Comparison of ENCODE assay signal across 9 cellular contexts in the genomic region with DNA sequence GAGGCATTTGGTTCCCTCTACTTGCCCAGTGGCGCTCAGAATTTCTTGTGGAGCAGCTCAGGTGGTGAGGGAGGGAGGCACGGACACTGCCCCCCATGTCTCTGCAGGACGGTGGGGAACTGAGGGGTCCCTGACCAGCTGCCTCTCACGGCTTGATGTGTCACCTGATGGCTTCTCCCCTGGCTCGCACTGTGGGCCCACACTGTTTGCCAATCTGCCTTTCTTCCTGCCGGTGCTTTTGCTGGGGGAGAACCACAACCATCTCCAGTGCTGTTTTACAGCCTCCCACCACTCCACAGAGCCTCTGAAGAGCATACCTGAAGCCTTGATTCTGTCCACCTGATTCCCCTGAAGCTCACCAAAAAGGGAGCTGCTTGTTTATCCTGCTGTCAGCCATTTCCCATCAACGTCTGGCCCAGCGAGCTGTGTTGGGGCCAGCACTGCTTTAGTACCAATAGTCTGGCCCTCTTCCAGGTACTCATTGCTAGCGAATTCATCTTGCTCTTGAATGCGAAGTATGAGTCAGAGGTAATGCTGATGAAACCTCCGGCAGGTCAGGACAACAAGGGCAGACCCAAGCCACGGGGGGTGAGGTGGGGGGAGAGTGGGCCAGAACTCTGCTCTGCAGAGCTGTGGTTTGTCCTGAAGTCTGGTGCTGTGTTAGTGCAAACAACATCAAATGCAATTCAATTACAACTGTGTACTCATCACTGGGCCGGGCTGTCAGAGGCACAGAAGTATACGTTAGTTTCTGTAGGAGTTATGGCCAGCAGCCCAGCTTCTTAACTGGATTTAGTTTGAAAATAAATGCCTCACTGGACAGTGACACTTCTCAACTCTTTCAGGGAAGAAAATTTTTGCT.
A peak's percentile ranks its signal among the peaks of the same experiment; 100 is the strongest.
DNase-seq lines count a peak whose midpoint lies in the region; ATAC-seq and TF ChIP-seq lines count a peak whose summit lies in the region.
"Had no signal": no experiment of that assay in that cellular context is flagged by ENCODE, and none has a peak within 500 bp of the region (broad histone marks: within the 10 kb centered on the region; RNA-seq: fewer than 3 reads in every experiment).

No MANE protein-coding gene starts in this region.

- H3K4me3 ChIP-seq in duodenal mucosa (ENCODE audit: low read depth in 1 of 2, low read length in 2 of 2) = peak overlapping the region in 1 of 2 donors; percentile 5
- H3K4me3 ChIP-seq in CD8-positive, alpha-beta T cell (ENCODE audit: low read depth, low read length) = no peak overlapping the region

- POLR2A ChIA-PET in CD8-positive, alpha-beta T cell (lab: Charles Lee) = no interaction called here

- H3K9ac ChIP-seq in duodenal mucosa (ENCODE audit: low read depth in 1 of 2, low read length in 2 of 2) = no peak overlapping the region

- no peaks in the 10 kb centered on the region for H3K36me3 Mint-ChIP-seq in CD8-positive, alpha-beta T cell

- H3K4me3 Mint-ChIP-seq in CD8-positive, alpha-beta T cell = no peak overlapping the region

- no peaks in the 10 kb centered on the region for H3K27me3 ChIP-seq in duodenal mucosa (ENCODE audit: control insufficient read depth in 1 of 2, insufficient read depth in 2 of 2, low read length in 2 of 2)
- no peaks in the 10 kb centered on the region for H3K27me3 ChIP-seq in CD8-positive, alpha-beta T cell (ENCODE audit: insufficient read depth, low read length)

- no peak for ATAC-seq in CD8-positive, alpha-beta T cell
- ATAC-seq in HG03520 (IDR thresholded peaks at IDR 0.05; ENCODE audit: unreplicated experiment) = no peak

- peaks cover 16 to 28% of the 10 kb centered on the region in 2 donors for H3K4me1 ChIP-seq in duodenal mucosa (ENCODE audit: control insufficient read depth in 1 of 2, insufficient read depth in 2 of 2, low read length in 2 of 2)
- no peaks in the 10 kb centered on the region for H3K4me1 ChIP-seq in CD8-positive, alpha-beta T cell (ENCODE audit: insufficient read depth, low read length)

- peak overlapping the region; percentile 10 for H3K27ac ChIP-seq in duodenal mucosa (ENCODE audit: low read depth, low read length)
- H3K27ac ChIP-seq in CD8-positive, alpha-beta T cell (ENCODE audit: low read depth, low read length) = no peak overlapping the region
- H3K27ac ChIP-seq: HL-60 had no signal

- H3K27me3 Mint-ChIP-seq in CD8-positive, alpha-beta T cell (ENCODE audit: low read depth) = peaks cover 16% of the 10 kb centered on the region

- intact Hi-C loops in CD8-positive, alpha-beta T cell (cut with DNase I, micrococcal nuclease) = no loop called here

- H3K36me3 ChIP-seq in duodenal mucosa (ENCODE audit: control insufficient read depth in 1 of 2, insufficient read depth in 2 of 2, low read length in 2 of 2) = no peaks in the 10 kb centered on the region
- H3K36me3 ChIP-seq in CD8-positive, alpha-beta T cell (ENCODE audit: insufficient read depth, low read length) = no peaks in the 10 kb centered on the region

- H3K9me3 Mint-ChIP-seq in CD8-positive, alpha-beta T cell = no peaks in the 10 kb centered on the region

- DNase-seq in ELF-1 (ENCODE audit: low read depth, low spot score) (peak; percentile 59), NCI-H226 (peak; percentile 90), midbrain (lab: John Stamatoyannopoulos, UW) (peak; percentile 28), OCI-M1 (lab: John Stamatoyannopoulos, UW) (no peak), MV-4-11 (lab: John Stamatoyannopoulos, UW) (no peak)
- DNase-seq in CD8-positive, alpha-beta T cell = no peak

- H3K9me3 ChIP-seq in duodenal mucosa (ENCODE audit: control insufficient read depth in 1 of 2, low read length in 2 of 2) = no peaks in the 10 kb centered on the region
- H3K9me3 ChIP-seq in CD8-positive, alpha-beta T cell (ENCODE audit: low read length) = no peaks in the 10 kb centered on the region

- no peaks in the 10 kb centered on the region for H3K4me1 Mint-ChIP-seq in CD8-positive, alpha-beta T cell (ENCODE audit: low read depth)

- CTCF ChIA-PET in CD8-positive, alpha-beta T cell (lab: Charles Lee) = no interaction called here

- TF ChIP-seq CTCF in CD8-positive, alpha-beta T cell (IDR thresholded peaks at IDR 0.05) = no peak

- H3K27ac Mint-ChIP-seq in CD8-positive, alpha-beta T cell = no peak overlapping the region

Comparison
In these comparisons a context has a peak if more than half of its experiments do, and no peak if none do; other contexts are left out.
1. DNase-seq: peak in ELF-1 (single experiment), NCI-H226 (single experiment) and midbrain (single experiment); none in CD8-positive, alpha-beta T cell (0 of 7), OCI-M1 (single experiment) and MV-4-11 (single experiment).